19 cellular contexts compared by ENCODE assay signal in the genomic region with DNA sequence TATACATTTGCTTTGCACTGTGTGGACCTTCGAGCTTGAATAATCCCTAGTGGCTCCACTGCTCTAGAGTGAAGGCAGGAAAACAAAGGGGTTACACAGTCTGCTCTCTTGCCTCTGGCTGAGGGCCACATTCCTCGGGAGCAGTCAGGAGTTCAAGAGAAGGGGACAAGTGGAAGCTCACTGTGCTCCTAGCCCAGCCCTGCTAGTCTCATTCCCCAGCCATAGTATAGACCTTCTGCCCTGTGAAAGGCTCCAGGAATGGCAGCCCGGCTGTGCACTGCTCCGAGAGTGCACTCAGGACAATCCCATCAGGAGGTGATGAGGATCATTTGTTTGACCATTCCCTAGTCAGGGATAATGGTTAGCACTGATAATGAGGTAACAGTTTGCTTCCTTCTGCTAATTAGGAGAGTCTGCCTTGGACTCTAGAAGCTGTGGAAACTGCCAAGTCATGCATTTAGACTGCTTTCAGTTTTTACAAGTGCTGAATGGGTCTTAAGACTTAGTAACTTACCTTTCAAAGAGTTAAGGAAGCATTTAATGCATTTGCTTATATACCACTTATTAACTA. TPM values are rescaled to one million over a fixed set of nuclear protein-coding genes. Genes with fewer than 3 reads are reported as not detected.
DNase-seq lines count a peak whose midpoint lies in the region; ATAC-seq, FAIRE-seq and TF ChIP-seq lines count a peak whose summit lies in the region.
"Had no signal": no experiment of that assay in that cellular context is flagged by ENCODE, and none has a peak within 500 bp of the region (broad histone marks: within the 10 kb centered on the region; RNA-seq: fewer than 3 reads in every experiment).

No MANE protein-coding gene starts in this region.

- H3K27me3 ChIP-seq in HepG2 (ENCODE audit: control insufficient read depth in 1 of 2, insufficient read depth in 2 of 2, low read length in 2 of 2), result no peaks in the 10 kb centered on the region; a peak in 1 of 5 replicates

- no peak for TF ChIP-seq CTCF in HepG2 (CRISPR knock-in tag; IDR thresholded peaks at IDR 0.05)

- no peaks in the 10 kb centered on the region for H3K79me2 ChIP-seq in HepG2 (ENCODE audit: insufficient read depth, low read length)

- H3K4me3 ChIP-seq in HepG2 (replicated peaks in 1 of 3; ENCODE audit: insufficient read depth in 1 of 3, low read depth in 2 of 3, low read length in 3 of 3), result no peak overlapping the region

- DNase-seq in NCI-H2029 treated with DMSO at 0.1 percent for 48 hours (lab: John Stamatoyannopoulos, UW), result peak; percentile 5
- no peak for DNase-seq in NCI-H2029 (lab: John Stamatoyannopoulos, UW)
- DNase-seq in astrocyte of the hippocampus (ENCODE audit: low read depth, low spot score), result peak; percentile 91
- peak; percentile 81 for DNase-seq in HepG2 (ENCODE audit: low spot score)
- DNase-seq in substantia nigra (lab: John Stamatoyannopoulos, UW), result peak in 26 of 49 donors; percentile 1 to 33 (median 8)
- DNase-seq in SK-N-DZ (ENCODE audit: low spot score), result no peak
- DNase-seq in GOT3 (lab: John Stamatoyannopoulos, UW), result no peak
- DNase-seq in SHP77 treated with DMSO at 0.1 percent for 48 hours (lab: John Stamatoyannopoulos, UW), result no peak
- DNase-seq: activated CD8-positive, alpha-beta memory T cell treated with anti-CD3 and anti-CD28 coated beads, Interleukin-2, amount 50 U/mL, for 4 hours; activated naive CD8-positive, alpha-beta T cell treated with anti-CD3 and anti-CD28 coated beads for 36 hours; NCI-H1092; NCI-H524 had no signal

- no peak for TF ChIP-seq RAD21 in HepG2 (CRISPR knock-in tag; IDR thresholded peaks at IDR 0.05)

- H3K36me3 ChIP-seq in HepG2 (replicated peaks in 1 of 2; ENCODE audit: control insufficient read depth in 1 of 2, insufficient read depth in 2 of 2, low read length in 2 of 2), result no peaks in the 10 kb centered on the region
- H3K36me3 ChIP-seq: neutrophil had no signal

- POLR2A ChIA-PET in HepG2 (lab: Yijun Ruan, JAX), result no interaction called here

- peak in 1 of 2 experiments; percentile 33; a peak in 1 of 4 replicates for TF ChIP-seq EP300 in HepG2 (IDR thresholded peaks at IDR 0.05; ENCODE audit: low read depth in 2 of 2, low read length in 2 of 2)
- TF ChIP-seq EP300 in HepG2 (CRISPR knock-in tag; IDR thresholded peaks at IDR 0.05; ENCODE audit: borderline replicate concordance), result no peak

- 0% methylated on average over 4 of the region's 4 CpGs for WGBS in HepG2 (ENCODE audit: low lambda C conversion rate)

- in situ Hi-C loops in HepG2 (cut with HindIII; ENCODE audit: extremely low pct_ligation_motif_present, low pct_unique_long_range_greater_than_20kb), result no loop called here

- ATAC-seq in HepG2, result peak; percentile 99

- TF ChIP-seq POLR2A in HepG2 (IDR thresholded peaks at IDR 0.05; ENCODE audit: insufficient read depth in 1 of 2, low read depth in 2 of 2, low read length in 2 of 2), result no peak

- no peak overlapping the region for H2AFZ ChIP-seq in HepG2 (ENCODE audit: low read length)

- intact Hi-C loops in HepG2 (cut with micrococcal nuclease; ENCODE audit: unreplicated experiment), result loop anchor here (10.0 kb wide), 1 partner anchor 858 kb away; the partner anchor contains the start of gene AKAP12

- H4K20me1 ChIP-seq in HepG2 (ENCODE audit: insufficient read depth, low read length), result no peaks in the 10 kb centered on the region

- H3K9me3 ChIP-seq in HepG2 (ENCODE audit: low read length), result no peaks in the 10 kb centered on the region
- H3K9me3 ChIP-seq: neutrophil had no signal

- CTCF ChIA-PET in HepG2 (lab: Yijun Ruan, JAX; ENCODE audit: low intra/inter-chr PET ratio, low total read pairs), result no interaction called here

- H3K9ac ChIP-seq in HepG2 (ENCODE audit: insufficient read depth, low read depth, low read length), result no peak overlapping the region

- FAIRE-seq in HepG2 (lab: Jason Lieb, UNC), result peak; percentile 81
- FAIRE-seq: A204.1, colon, D721Med, urothelium cell line had no signal

- H3K27ac ChIP-seq in HepG2 (ENCODE audit: extremely low read length, insufficient read depth, low read length), result no peak overlapping the region
- no peak overlapping the region for H3K27ac ChIP-seq in substantia nigra (ENCODE audit: low read depth, low read length, poor library complexity, severe bottlenecking)
- H3K27ac ChIP-seq: neutrophil, VCaP had no signal

- H3K4me1 ChIP-seq in HepG2 (ENCODE audit: insufficient read depth, low read length), result peaks cover 15% of the 10 kb centered on the region

- no TSS peak for BruUV-seq in HepG2 (replicated peaks; lab: Mats Ljungman, UMichigan)

- peak overlapping the region; percentile 55 for H3K4me2 ChIP-seq in HepG2 (ENCODE audit: low read depth, low read length)

TF ChIP-seq in HepG2, 621 proteins besides CTCF, POLR2A, EP300 and RAD21:
- no peak for TF ChIP-seq SMAD3 (CRISPR knock-in tag; IDR thresholded peaks at IDR 0.05)
- TF ChIP-seq MAFK (conservative IDR thresholded peaks at IDR 0.05 in 1 of 2, IDR thresholded peaks at IDR 0.05 in 1 of 2; ENCODE audit: low read length in 2 of 2), result peak; percentile 56 to 67
- TF ChIP-seq HES4 (CRISPR knock-in tag; IDR thresholded peaks at IDR 0.05; ENCODE audit: borderline replicate concordance), result no peak
- peak; percentile 60; the same call in 1 of the 2 replicates for TF ChIP-seq MAFF (IDR thresholded peaks at IDR 0.05; ENCODE audit: low read depth, low read length)
- 0 out of 2 replicates have a peak, but pooled peaks have one; percentile 17 for TF ChIP-seq SOX5 (CRISPR knock-in tag; IDR thresholded peaks at IDR 0.05; ENCODE audit: borderline replicate concordance)
- TF ChIP-seq NFE2L2 (IDR thresholded peaks at IDR 0.05; ENCODE audit: low read length), result peak; percentile 78
- 0 out of 2 replicates have a peak, but pooled peaks have one; percentile 21 for TF ChIP-seq BCL6 (CRISPR knock-in tag; IDR thresholded peaks at IDR 0.05)
- TF ChIP-seq TEAD3 (CRISPR knock-in tag; optimal IDR thresholded peaks at IDR 0.05; ENCODE audit: borderline replicate concordance), result peak; percentile 59
- peak; percentile 31; the same call in 1 of the 2 replicates for TF ChIP-seq HNF4A (CRISPR knock-in tag; IDR thresholded peaks at IDR 0.05)
- TF ChIP-seq SOX13 (IDR thresholded peaks at IDR 0.05), result no peak
- TF ChIP-seq SOX13 (CRISPR knock-in tag; conservative IDR thresholded peaks at IDR 0.05 in 1 of 2, IDR thresholded peaks at IDR 0.05 in 1 of 2), result 0 out of 4 replicates have a peak, but pooled peaks of 1 of the 2 experiments have one; percentile 6
- TF ChIP-seq GLMP (CRISPR knock-in tag; IDR thresholded peaks at IDR 0.05; ENCODE audit: borderline replicate concordance), result no peak
- peak; percentile 28; the same call in 1 of the 2 replicates for TF ChIP-seq RARA (CRISPR knock-in tag; IDR thresholded peaks at IDR 0.05)

RNA-seq across cellular contexts. Expression of gene IYD, which starts 8.5 kb away (rescaled TPM):
- 0.46 and 0.52 TPM in 2 replicates for total RNA-seq in HepG2 (2016; rRNA removed; fragmentation: Illumina TruSeq; extraction: Trizol)
- total RNA-seq in HepG2 (2016; cell fraction: cytosol; rRNA removed; fragmentation: Illumina TruSeq; extraction: Trizol; ENCODE audit: low read depth), result 0.09 TPM in 1 of 2 replicates, not detected in the other
- total RNA-seq in HepG2 (2016; cell fraction: insoluble cytoplasmic fraction; rRNA removed; fragmentation: Illumina TruSeq; extraction: Trizol), result 0.17 and 0.31 TPM in 2 replicates
- total RNA-seq in HepG2 (2016; cell fraction: membrane; rRNA removed; fragmentation: Illumina TruSeq; extraction: Trizol), result 0.03 TPM in 1 of 2 replicates, not detected in the other
- 0.03 and 0.66 TPM in 2 replicates for total RNA-seq in HepG2 (2016; cell fraction: nucleus; rRNA removed; fragmentation: Illumina TruSeq; extraction: Trizol)
- polyA plus RNA-seq in HepG2 (2011; rRNA removed), result 0.01 TPM in 2 replicates
- 0.01 TPM in 2 replicates for polyA plus RNA-seq in HepG2 (2011; cell fraction: cytosol; rRNA removed)
- 0.03 TPM in 1 of 2 replicates, not detected in the other for polyA plus RNA-seq in HepG2 (2011; cell fraction: nucleus; rRNA removed)
- 0.04 and 0.21 TPM in 2 replicates for polyA plus RNA-seq in HepG2 (2012)
- 0.08 TPM in 1 of 2 replicates, not detected in the other for polyA plus RNA-seq in HepG2 (2016; cell fraction: cytosol; fragmentation: Illumina TruSeq; extraction: Trizol; ENCODE audit: low read depth)
- 0.11 and 0.13 TPM in 2 replicates for polyA plus RNA-seq in HepG2 (2016; cell fraction: insoluble cytoplasmic fraction; fragmentation: Illumina TruSeq; extraction: Trizol; ENCODE audit: low read depth)
- not detected in 2 replicates for polyA plus RNA-seq in HepG2 (2016; cell fraction: membrane; fragmentation: Illumina TruSeq; extraction: Trizol; ENCODE audit: low read depth)
- polyA plus RNA-seq in HepG2 (2016; cell fraction: nucleus; fragmentation: Illumina TruSeq; extraction: Trizol; ENCODE audit: insufficient read depth, low read depth), result 0.15 and 0.94 TPM in 2 replicates
- polyA minus RNA-seq in HepG2 (2011; rRNA and poly(A)+ RNA removed; ENCODE audit: low replicate concordance), result not detected in 2 replicates
- not detected in 2 replicates for polyA minus RNA-seq in HepG2 (2011; cell fraction: cytosol; rRNA and poly(A)+ RNA removed)
- not detected in 2 replicates for polyA minus RNA-seq in HepG2 (2011; cell fraction: nucleus; rRNA and poly(A)+ RNA removed)
- polyA plus RNA-seq in SK-N-DZ (2014; cell fraction: cytosol; rRNA removed), result not detected in 2 replicates
- polyA plus RNA-seq in SK-N-DZ (2014; cell fraction: nucleus; rRNA removed), result not detected in 2 replicates
- total RNA-seq: activated naive CD8-positive, alpha-beta T cell treated with anti-CD3 and anti-CD28 coated beads for 36 hours; fibroblast of lung had no signal
- polyA plus RNA-seq: fibroblast of lung had no signal

Comparison
In these comparisons a context has a peak if more than half of its experiments do, and no peak if none do; other contexts are left out.
1. DNase-seq: peak in NCI-H2029 treated with DMSO at 0.1 percent for 48 hours (single experiment), astrocyte of the hippocampus (single experiment), HepG2 (single experiment) and substantia nigra (26 of 49); none in NCI-H2029 (single experiment), SK-N-DZ (single experiment), GOT3 (single experiment) and SHP77 treated with DMSO at 0.1 percent for 48 hours (single experiment).